17 cellular contexts compared by ENCODE assay signal in genomic region chr11:106217456-106217855, GRCh38.
DNase-seq lines count a peak whose midpoint lies in the region; ATAC-seq and TF ChIP-seq lines count a peak whose summit lies in the region.
"Had no signal": no experiment of that assay in that cellular context is flagged by ENCODE, and none has a peak within 500 bp of the region (broad histone marks: within the 10 kb centered on the region; RNA-seq: fewer than 3 reads in every experiment).

No MANE protein-coding gene starts in this region.

- H3K4me2 ChIP-seq in hepatocyte: peak overlapping the region; percentile 3
- H3K4me2 ChIP-seq: A549, BLaER1 had no signal

- WGBS in hepatocyte (ENCODE audit: low lambda C conversion rate, missing lambda C conversion rate): 93% methylated on average over 2 of the region's 2 CpGs

- H3K27me3 ChIP-seq in left ventricle myocardium inferior (ENCODE audit: low read depth): no peaks in the 10 kb centered on the region
- H3K27me3 ChIP-seq in hepatocyte: no peaks in the 10 kb centered on the region
- H3K27me3 ChIP-seq: BLaER1 had no signal

- no peak for ATAC-seq in HG02759 (IDR thresholded peaks at IDR 0.05; ENCODE audit: unreplicated experiment)
- ATAC-seq: A549, GM12878, HepG2 had no signal

- no peak overlapping the region for H3K4me3 ChIP-seq in left ventricle myocardium inferior
- no peak overlapping the region for H3K4me3 ChIP-seq in choroid plexus epithelial cell (ENCODE audit: low read depth, low read length)
- H3K4me3 ChIP-seq in hepatocyte: no peak overlapping the region
- H3K4me3 ChIP-seq: A549, BLaER1, GM12878 had no signal

- H3K27ac ChIP-seq in left ventricle myocardium inferior (replicated peaks): peak overlapping the region; percentile 22
- H3K27ac ChIP-seq in hepatocyte: peak overlapping the region; percentile 42
- H3K27ac ChIP-seq: 22Rv1, A549, BLaER1 had no signal

- H3K79me2 ChIP-seq in hepatocyte: no peaks in the 10 kb centered on the region

- no peaks in the 10 kb centered on the region for H4K20me1 ChIP-seq in hepatocyte (ENCODE audit: insufficient read depth, poor library complexity, severe bottlenecking)
- H4K20me1 ChIP-seq: BLaER1 had no signal

- no peaks in the 10 kb centered on the region for H3K4me1 ChIP-seq in left ventricle myocardium inferior
- H3K4me1 ChIP-seq in hepatocyte (ENCODE audit: insufficient read depth): peaks cover 15% of the 10 kb centered on the region
- H3K4me1 ChIP-seq: A549, BLaER1 had no signal

- no peak for DNase-seq in left ventricle myocardium inferior
- DNase-seq in cardiac septum (ENCODE audit: low spot score): no peak
- DNase-seq in choroid plexus epithelial cell (ENCODE audit: low read depth): peak; percentile 17
- no peak for DNase-seq in hepatocyte (ENCODE audit: low spot score)
- DNase-seq in activated effector memory CD4-positive, alpha-beta T cell treated with anti-CD3 and anti-CD28 coated beads, Interleukin-2, amount 50 U/mL, for 16 hours: no peak
- no peak for DNase-seq in activated naive CD4-positive, alpha-beta T cell (lab: John Stamatoyannopoulos, UW)
- DNase-seq: Calu3; CD4-positive, alpha-beta memory T cell; DMS79 treated with DMSO at 0.1 percent for 48 hours; GF-D8; H9 had no signal

- no peak overlapping the region for H2AFZ ChIP-seq in hepatocyte

- intact Hi-C loops in left ventricle myocardium inferior (cut with micrococcal nuclease): no loop called here
- intact Hi-C loops in cardiac septum (cut with DNase I): no loop called here

- no peak for TF ChIP-seq CTCF in left ventricle myocardium inferior (IDR thresholded peaks at IDR 0.05; ENCODE audit: borderline replicate concordance)
- TF ChIP-seq CTCF in choroid plexus epithelial cell (conservative IDR thresholded peaks at IDR 0.05; ENCODE audit: low read depth, low read length): no peak
- no peak for TF ChIP-seq CTCF in hepatocyte (IDR thresholded peaks at IDR 0.05; ENCODE audit: poor library complexity)

- H3K9me2 ChIP-seq in hepatocyte (replicated peaks; ENCODE audit: insufficient read depth): no peaks in the 10 kb centered on the region

- no peaks in the 10 kb centered on the region for H3K36me3 ChIP-seq in left ventricle myocardium inferior
- H3K36me3 ChIP-seq in hepatocyte (replicated peaks; ENCODE audit: insufficient read depth, low read depth): no peaks in the 10 kb centered on the region
- H3K36me3 ChIP-seq: BLaER1 had no signal

- H3K9me3 ChIP-seq in left ventricle myocardium inferior (replicated peaks) (peaks cover 27% of the 10 kb centered on the region), hepatocyte (ENCODE audit: low read depth) (no peaks in the 10 kb centered on the region)
